Comparison of ENCODE assay signal across 23 cellular contexts in genomic region chr7:118793552-118793951, GRCh38.
"Had no signal": no experiment of that assay in that cellular context is flagged by ENCODE, and none has a peak within 500 bp of the region (broad histone marks: within the 10 kb centered on the region; RNA-seq: fewer than 3 reads in every experiment).

No MANE protein-coding gene starts in this region.

- H3K9me3 Mint-ChIP-seq: activated CD4-positive, alpha-beta T cell treated with anti-CD3 and anti-CD28 coated beads, Interleukin-2, amount 10 ng/mL, durations not matched to agents 7 days and 5 days; activated naive CD8-positive, alpha-beta T cell treated with anti-CD3 and anti-CD28 coated beads, Interleukin-2, amount 50 U/mL, for 24 hours; neural crest cell had no signal

- H3K36me3 Mint-ChIP-seq: activated CD8-positive, alpha-beta memory T cell treated with anti-CD3 and anti-CD28 coated beads, Interleukin-2, amount 10 ng/mL, durations not matched to agents 7 days and 5 days; activated naive CD4-positive, alpha-beta T cell treated with anti-CD3 and anti-CD28 coated beads, Interleukin-2, amount 10 ng/mL, durations not matched to agents 7 days and 5 days; naive thymus-derived CD4-positive, alpha-beta T cell had no signal

- H3K9me3 ChIP-seq: body of pancreas, left ventricle myocardium inferior, prostate gland, thyroid gland, upper lobe of right lung had no signal

- H3K27ac Mint-ChIP-seq: activated CD4-positive, alpha-beta T cell treated with anti-CD3 and anti-CD28 coated beads, Interleukin-2, amount 10 ng/mL, durations not matched to agents 7 days and 5 days; activated CD8-positive, alpha-beta memory T cell treated with anti-CD3 and anti-CD28 coated beads, Interleukin-2, amount 10 ng/mL, durations not matched to agents 7 days and 5 days; activated CD8-positive, alpha-beta T cell treated with anti-CD3 and anti-CD28 coated beads for 36 hours; activated naive CD4-positive, alpha-beta T cell treated with anti-CD3 and anti-CD28 coated beads, Interleukin-2, amount 10 ng/mL, durations not matched to agents 7 days and 5 days; activated naive CD8-positive, alpha-beta T cell treated with anti-CD3 and anti-CD28 coated beads, Interleukin-2, amount 50 U/mL, for 24 hours; immature natural killer cell; naive thymus-derived CD4-positive, alpha-beta T cell; T-helper 17 cell had no signal

- H3K4me3 Mint-ChIP-seq: activated CD4-positive, alpha-beta T cell treated with anti-CD3 and anti-CD28 coated beads, Interleukin-2, amount 10 ng/mL, durations not matched to agents 7 days and 5 days; activated CD8-positive, alpha-beta memory T cell treated with anti-CD3 and anti-CD28 coated beads, Interleukin-2, amount 10 ng/mL, durations not matched to agents 7 days and 5 days; activated CD8-positive, alpha-beta T cell treated with anti-CD3 and anti-CD28 coated beads for 36 hours; activated naive CD4-positive, alpha-beta T cell treated with anti-CD3 and anti-CD28 coated beads, Interleukin-2, amount 10 ng/mL, durations not matched to agents 7 days and 5 days; activated naive CD8-positive, alpha-beta T cell treated with anti-CD3 and anti-CD28 coated beads, Interleukin-2, amount 50 U/mL, for 24 hours; immature natural killer cell; naive thymus-derived CD4-positive, alpha-beta T cell; neural crest cell; T-helper 17 cell had no signal

- H3K27me3 ChIP-seq: body of pancreas, cardiac muscle cell, thyroid gland, upper lobe of right lung had no signal

- DNase-seq: activated CD4-positive, alpha-beta T cell treated with anti-CD3 and anti-CD28 coated beads, Interleukin-2, amount 10 ng/mL, durations not matched to agents 7 days and 5 days; activated CD8-positive, alpha-beta memory T cell treated with anti-CD3 and anti-CD28 coated beads, Interleukin-2, amount 10 ng/mL, durations not matched to agents 7 days and 5 days; activated CD8-positive, alpha-beta T cell treated with anti-CD3 and anti-CD28 coated beads for 36 hours; activated effector memory CD4-positive, alpha-beta T cell treated with anti-CD3 and anti-CD28 coated beads, Interleukin-2, amount 50 U/mL, for 16 hours; activated naive CD4-positive, alpha-beta T cell treated with anti-CD3 and anti-CD28 coated beads, Interleukin-2, amount 10 ng/mL, durations not matched to agents 7 days and 5 days; activated naive CD8-positive, alpha-beta T cell treated with anti-CD3 and anti-CD28 coated beads, Interleukin-2, amount 50 U/mL, for 24 hours; activated T-cell treated with anti-CD3 and anti-CD28 coated beads for 4 hours; anterior cingulate cortex; body of pancreas; immature natural killer cell; left ventricle myocardium inferior; naive thymus-derived CD4-positive, alpha-beta T cell; stimulated activated CD4-positive, alpha-beta T cell treated with anti-CD3 and anti-CD28 coated beads, Interleukin-12 subunit alpha, Interleukin-12 subunit beta, amount 100 ng/mL, for 4 hours; stimulated activated CD4-positive, alpha-beta T cell treated with anti-CD3 and anti-CD28 coated beads, Interleukin-4, amount 100 ng/mL, for 4 hours; stimulated activated naive CD8-positive, alpha-beta T cell treated with anti-CD3 and anti-CD28 coated beads, Interleukin-15, Interleukin-2, amounts not matched to agents 100 U/mL and 50 U/mL, for 24 hours; substantia nigra; T-helper 17 cell; thyroid gland; upper lobe of right lung had no signal

- H3K4me1 ChIP-seq: body of pancreas, left ventricle myocardium inferior, prostate gland, thyroid gland, upper lobe of right lung had no signal

- H3K4me1 Mint-ChIP-seq: activated CD4-positive, alpha-beta T cell treated with anti-CD3 and anti-CD28 coated beads, Interleukin-2, amount 10 ng/mL, durations not matched to agents 7 days and 5 days; activated CD8-positive, alpha-beta memory T cell treated with anti-CD3 and anti-CD28 coated beads, Interleukin-2, amount 10 ng/mL, durations not matched to agents 7 days and 5 days; activated naive CD4-positive, alpha-beta T cell treated with anti-CD3 and anti-CD28 coated beads, Interleukin-2, amount 10 ng/mL, durations not matched to agents 7 days and 5 days; activated naive CD8-positive, alpha-beta T cell treated with anti-CD3 and anti-CD28 coated beads, Interleukin-2, amount 50 U/mL, for 24 hours; immature natural killer cell; neural crest cell; T-helper 17 cell had no signal

- H3K4me3 ChIP-seq: body of pancreas, cardiac muscle cell, left ventricle myocardium inferior, prostate gland, thyroid gland, upper lobe of right lung had no signal

- H3K36me3 ChIP-seq: cardiac muscle cell, left ventricle myocardium inferior, prostate gland, thyroid gland, upper lobe of right lung had no signal

- H3K27ac ChIP-seq: body of pancreas, cardiac muscle cell, left ventricle myocardium inferior, prostate gland, thyroid gland, upper lobe of right lung, VCaP had no signal

- H3K27me3 Mint-ChIP-seq: activated CD4-positive, alpha-beta T cell treated with anti-CD3 and anti-CD28 coated beads, Interleukin-2, amount 10 ng/mL, durations not matched to agents 7 days and 5 days; activated CD8-positive, alpha-beta memory T cell treated with anti-CD3 and anti-CD28 coated beads, Interleukin-2, amount 10 ng/mL, durations not matched to agents 7 days and 5 days; activated CD8-positive, alpha-beta T cell treated with anti-CD3 and anti-CD28 coated beads for 36 hours; activated naive CD4-positive, alpha-beta T cell treated with anti-CD3 and anti-CD28 coated beads, Interleukin-2, amount 10 ng/mL, durations not matched to agents 7 days and 5 days; activated naive CD8-positive, alpha-beta T cell treated with anti-CD3 and anti-CD28 coated beads, Interleukin-2, amount 50 U/mL, for 24 hours; naive thymus-derived CD4-positive, alpha-beta T cell; T-helper 17 cell had no signal
